ENCODE assay signal across 8 cellular contexts in the genomic region with DNA sequence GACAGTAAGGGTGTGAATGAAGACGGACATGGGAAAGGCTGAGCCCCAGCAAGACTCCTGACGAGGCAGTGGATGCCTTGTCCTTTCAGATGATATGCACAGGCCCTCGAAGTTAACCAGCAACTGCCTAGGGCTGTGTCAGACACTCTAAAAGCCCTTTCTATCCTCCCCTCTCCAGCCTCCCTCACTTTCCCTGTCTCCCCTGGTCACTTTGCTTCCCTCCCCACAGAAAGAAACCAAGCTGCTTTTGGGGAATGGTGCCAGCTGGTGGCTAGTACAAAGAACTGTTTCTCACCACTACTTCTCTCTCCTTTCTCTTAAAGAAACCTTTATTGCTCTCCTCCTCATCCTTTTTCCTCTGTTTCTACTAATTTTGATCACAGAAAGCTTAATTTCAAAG. TPM values are rescaled to one million over a fixed set of nuclear protein-coding genes. Genes with fewer than 3 reads are reported as not detected.
DNase-seq lines count a peak whose midpoint lies in the region; ATAC-seq and TF ChIP-seq lines count a peak whose summit lies in the region.

No MANE protein-coding gene starts in this region.

- H3K4ac ChIP-seq in mesenchymal stem cell (ENCODE audit: low read depth in 1 of 2, low read length in 2 of 2) = no peak overlapping the region

- H2AFZ ChIP-seq in Loucy (ENCODE audit: low read length) (no peak overlapping the region), mesenchymal stem cell (ENCODE audit: low read depth, low read length) (no peak overlapping the region)

- H3K27ac ChIP-seq in mesenchymal stem cell (ENCODE audit: low read length, poor library complexity, severe bottlenecking) (no peak overlapping the region), colonic mucosa (no peak overlapping the region)

- peak overlapping the region; percentile 29 to 46 for H3K18ac ChIP-seq in mesenchymal stem cell (ENCODE audit: low read depth in 1 of 2, low read length in 2 of 2)

- no peaks in the 10 kb centered on the region for H3K4me1 ChIP-seq in Loucy (ENCODE audit: insufficient read depth, low read length, poor library complexity, severe bottlenecking)
- H3K4me1 ChIP-seq in mesenchymal stem cell (ENCODE audit: control insufficient read depth, insufficient read depth, low read depth, low read length) = peaks cover 11% of the 10 kb centered on the region
- no peaks in the 10 kb centered on the region for H3K4me1 ChIP-seq in colonic mucosa

- H2BK5ac ChIP-seq in mesenchymal stem cell (ENCODE audit: low read depth, low read length, poor library complexity, severe bottlenecking) = no peak overlapping the region

- H3K9ac ChIP-seq in Loucy (ENCODE audit: low read depth, low read length, poor library complexity, severe bottlenecking) = no peak overlapping the region
- H3K9ac ChIP-seq in mesenchymal stem cell (ENCODE audit: low read length) = no peak overlapping the region
- no peak overlapping the region for H3K9ac ChIP-seq in colonic mucosa (ENCODE audit: low read depth in 2 of 2, low read length in 2 of 2)

- H3K9me3 ChIP-seq in Loucy (ENCODE audit: insufficient read depth, low read depth, low read length) (no peaks in the 10 kb centered on the region), mesenchymal stem cell (ENCODE audit: control insufficient read depth, low read length) (no peaks in the 10 kb centered on the region), colonic mucosa (no peaks in the 10 kb centered on the region)

- 78% methylated on average over 3 of the region's 3 CpGs for WGBS in mesenchymal stem cell

- no peak overlapping the region for H4K8ac ChIP-seq in mesenchymal stem cell (ENCODE audit: low read length)

- no peaks in the 10 kb centered on the region for H3F3A ChIP-seq in Loucy (ENCODE audit: low read depth)

- H3K4me3 ChIP-seq in Loucy (ENCODE audit: low read length, poor library complexity, severe bottlenecking) (no peak overlapping the region), mesenchymal stem cell (ENCODE audit: insufficient read depth in 1 of 2, low read depth in 1 of 2, low read length in 2 of 2) (no peak overlapping the region), colonic mucosa (no peak overlapping the region)

- H2BK120ac ChIP-seq in mesenchymal stem cell (ENCODE audit: low read depth, low read length) = no peak overlapping the region

- no peak overlapping the region for H4K91ac ChIP-seq in mesenchymal stem cell (ENCODE audit: low read length)

- DNase-seq in AG20443 (ENCODE audit: low spot score) (peak; percentile 25), T47D (ENCODE audit: low read depth in 1 of 2, low spot score in 1 of 2) (peak; percentile 40 to 59), mesenchymal stem cell (no peak), colonic mucosa (no peak), KBM-7 (no peak)
- no peak for DNase-seq in activated CD4-positive, alpha-beta T cell treated with anti-CD3 and anti-CD28 coated beads, Interleukin-2, amount 50 U/mL, for 48 hours

- H4K20me1 ChIP-seq in Loucy (ENCODE audit: insufficient read depth, low read length, poor library complexity, severe bottlenecking) = no peaks in the 10 kb centered on the region

- in situ Hi-C loops in T47D (cut with HindIII; ENCODE audit: low pct_unique_long_range_greater_than_20kb, low sequenced_read_pairs) (no loop called here), KBM-7 (cut with MboI; ENCODE audit: low pct_unique_long_range_greater_than_20kb, low sequenced_read_pairs) (no loop called here)

- peaks cover 23% of the 10 kb centered on the region for H3K79me1 ChIP-seq in mesenchymal stem cell (replicated peaks; ENCODE audit: low read length, poor library complexity, severe bottlenecking)

- no peak overlapping the region for H2BK15ac ChIP-seq in mesenchymal stem cell (ENCODE audit: low read depth, poor library complexity, severe bottlenecking)

- peak overlapping the region in 1 of 2 experiments; percentile 60 for H2BK12ac ChIP-seq in mesenchymal stem cell (ENCODE audit: low read length in 2 of 2)

- H2AK5ac ChIP-seq in mesenchymal stem cell (ENCODE audit: low read length, severe bottlenecking) = peak overlapping the region; percentile 69

- H3K23ac ChIP-seq in mesenchymal stem cell (ENCODE audit: low read length in 2 of 2) = no peak overlapping the region

- H3K27me3 ChIP-seq in Loucy (ENCODE audit: insufficient read depth, low read length, poor library complexity, severe bottlenecking) = peaks cover 13% of the 10 kb centered on the region
- H3K27me3 ChIP-seq in mesenchymal stem cell (ENCODE audit: control insufficient read depth in 1 of 2, insufficient read depth in 1 of 2, low read length in 2 of 2) = no peaks in the 10 kb centered on the region
- no peaks in the 10 kb centered on the region for H3K27me3 ChIP-seq in colonic mucosa

- no peaks in the 10 kb centered on the region for H3K9me2 ChIP-seq in Loucy (replicated peaks; ENCODE audit: low read depth, low read length)

- H3K14ac ChIP-seq in mesenchymal stem cell (ENCODE audit: low read length in 2 of 2) = peak overlapping the region in 1 of 2 experiments; percentile 45

- TF ChIP-seq CTCF in Loucy (conservative IDR thresholded peaks at IDR 0.05; ENCODE audit: low read length) = peak; percentile 58
- no peak for TF ChIP-seq CTCF in colonic mucosa (IDR thresholded peaks at IDR 0.05)

- no peaks in the 10 kb centered on the region for H3K79me2 ChIP-seq in Loucy (ENCODE audit: insufficient read depth, low read length)

- ATAC-seq in HG03139 (IDR thresholded peaks at IDR 0.05; ENCODE audit: unreplicated experiment) = no peak

- H3K4me2 ChIP-seq in Loucy (ENCODE audit: low read depth, low read length, poor library complexity, severe bottlenecking) (no peak overlapping the region), mesenchymal stem cell (ENCODE audit: low read length, poor library complexity, severe bottlenecking) (no peak overlapping the region)

- H3K36me3 ChIP-seq in Loucy (ENCODE audit: insufficient read depth, low read length) = no peaks in the 10 kb centered on the region
- H3K36me3 ChIP-seq in mesenchymal stem cell (ENCODE audit: control insufficient read depth in 1 of 2, insufficient read depth in 2 of 2, low read depth in 1 of 2, low read length in 2 of 2) = peaks cover 27 to 72% of the 10 kb centered on the region in 2 experiments
- H3K36me3 ChIP-seq in colonic mucosa = peaks cover 6% of the 10 kb centered on the region

- intact Hi-C loops in colonic mucosa (cut with DNase I) = no loop called here

RNA-seq across cellular contexts. Expression of a gene that starts 21.4 kb away (rescaled TPM):
- polyA plus RNA-seq in mesenchymal stem cell (2013, experiment 1 of 2) = 13.5 TPM
- polyA plus RNA-seq in mesenchymal stem cell (2013, experiment 2 of 2) = 11.5 TPM
- total RNA-seq in colonic mucosa = 10 to 100 TPM; 35.5 to 39.2 TPM

Comparison
In these comparisons a context has a peak if more than half of its experiments do, and no peak if none do; other contexts are left out.
1. DNase-seq: peak in AG20443 (single experiment) and T47D (2 of 2); none in mesenchymal stem cell (single experiment), activated CD4-positive, alpha-beta T cell treated with anti-CD3 and anti-CD28 coated beads, Interleukin-2, amount 50 U/mL, for 48 hours (0 of 2), colonic mucosa (single experiment) and KBM-7 (single experiment).